Comparison of ENCODE assay signal across 12 cellular contexts in genomic region chr4:41072021-41072777, GRCh38.
A peak's percentile ranks its signal among the peaks of the same experiment; 100 is the strongest.
DNase-seq lines count a peak whose midpoint lies in the region; ATAC-seq, FAIRE-seq and TF ChIP-seq lines count a peak whose summit lies in the region.
"Had no signal": no experiment of that assay in that cellular context is flagged by ENCODE, and none has a peak within 500 bp of the region (broad histone marks: within the 10 kb centered on the region; RNA-seq: fewer than 3 reads in every experiment).

No MANE protein-coding gene starts in this region.

- peaks cover 13% of the 10 kb centered on the region for H3K4me1 ChIP-seq in ectodermal cell (ENCODE audit: control insufficient read depth, insufficient read depth, low read length)
- peaks cover 15% of the 10 kb centered on the region for H3K4me1 ChIP-seq in neural progenitor cell

- no peak overlapping the region for H3K4me2 ChIP-seq in neural progenitor cell

- peaks cover 18% of the 10 kb centered on the region for H3F3A ChIP-seq in neural progenitor cell (ENCODE audit: low read depth)

- no peak overlapping the region for H2AFZ ChIP-seq in neural progenitor cell (replicated peaks)

- no peaks in the 10 kb centered on the region for H3K36me3 Mint-ChIP-seq in neural progenitor cell
- H3K36me3 Mint-ChIP-seq: stimulated activated memory B cell treated with anti-CD40 and anti-IgM and Interleukin-4, amounts not matched to agents 10 μg/mL and 1 μg/mL and 100 μg/mL, for 72 hours had no signal

- 93% methylated on average over 7 of the region's 7 CpGs for WGBS in ectodermal cell, 2 experiments

- no peaks in the 10 kb centered on the region for H3K27me3 Mint-ChIP-seq in neural progenitor cell (ENCODE audit: insufficient read depth, low read depth)
- H3K27me3 Mint-ChIP-seq: stimulated activated memory B cell treated with anti-CD40 and anti-IgM and Interleukin-4, amounts not matched to agents 10 μg/mL and 1 μg/mL and 100 μg/mL, for 72 hours had no signal

- H3K4me3 Mint-ChIP-seq in neural progenitor cell = no peak overlapping the region
- H3K4me3 Mint-ChIP-seq: stimulated activated memory B cell treated with anti-CD40 and anti-IgM and Interleukin-4, amounts not matched to agents 10 μg/mL and 1 μg/mL and 100 μg/mL, for 72 hours had no signal

- peaks cover 11% of the 10 kb centered on the region for H3K4me1 Mint-ChIP-seq in neural progenitor cell
- H3K4me1 Mint-ChIP-seq: stimulated activated memory B cell treated with anti-CD40 and anti-IgM and Interleukin-4, amounts not matched to agents 10 μg/mL and 1 μg/mL and 100 μg/mL, for 72 hours had no signal

- TF ChIP-seq CTCF in neural progenitor cell (IDR thresholded peaks at IDR 0.05) = no peak
- TF ChIP-seq CTCF in GM13976 (IDR thresholded peaks at IDR 0.05; ENCODE audit: borderline replicate concordance, control extremely low read depth, extremely low read depth, insufficient read depth, missing control alignments) = no peak

- no peak for TF ChIP-seq POLR2A in GM12892 (IDR thresholded peaks at IDR 0.05; ENCODE audit: low read depth, low read length)

- H3K9me3 ChIP-seq in ectodermal cell (ENCODE audit: control insufficient read depth, low read length) (no peaks in the 10 kb centered on the region), neural progenitor cell (ENCODE audit: low read depth) (no peaks in the 10 kb centered on the region)

- peak; percentile 70 for FAIRE-seq in GM12892 (lab: Jason Lieb, UNC)

- DNase-seq in GM12892 (ENCODE audit: insufficient read length) = no peak
- DNase-seq in M059J (ENCODE audit: low read depth) = peak; percentile 88
- peak; percentile 7 for DNase-seq in neural progenitor cell (ENCODE audit: low spot score)
- DNase-seq in activated CD4-positive, alpha-beta T cell treated with anti-CD3 and anti-CD28 coated beads for 4 hours = no peak
- DNase-seq in GM13976 (ENCODE audit: low spot score) = no peak
- no peak for DNase-seq in 8988T
- DNase-seq: activated gamma-delta T cell, HCEC 1CT, T-helper 1 cell had no signal

- no peak for ATAC-seq in SK-N-SH treated with all-trans-retinoic acid at 6 μM for 48 hours
- ATAC-seq: stimulated activated memory B cell treated with anti-CD40 and anti-IgM and Interleukin-4, amounts not matched to agents 10 μg/mL and 1 μg/mL and 100 μg/mL, for 72 hours had no signal

- no peak overlapping the region for H3K4me3 ChIP-seq in ectodermal cell (ENCODE audit: insufficient read depth, low read depth, low read length)
- H3K4me3 ChIP-seq in neural progenitor cell = no peak overlapping the region

- H3K27ac ChIP-seq in ectodermal cell (ENCODE audit: insufficient read depth, low read depth, low read length, poor library complexity, severe bottlenecking) (peak overlapping the region; percentile 9), neural progenitor cell (no peak overlapping the region)

- no peaks in the 10 kb centered on the region for H3K79me2 ChIP-seq in neural progenitor cell (ENCODE audit: low read depth)

- H3K36me3 ChIP-seq in ectodermal cell (ENCODE audit: control insufficient read depth, insufficient read depth, low read length) = no peaks in the 10 kb centered on the region
- H3K36me3 ChIP-seq in neural progenitor cell = no peaks in the 10 kb centered on the region

- H3K9me3 Mint-ChIP-seq in neural progenitor cell = no peaks in the 10 kb centered on the region
- H3K9me3 Mint-ChIP-seq: stimulated activated memory B cell treated with anti-CD40 and anti-IgM and Interleukin-4, amounts not matched to agents 10 μg/mL and 1 μg/mL and 100 μg/mL, for 72 hours had no signal

- H3K27me3 ChIP-seq in ectodermal cell (ENCODE audit: control insufficient read depth, insufficient read depth, low read length, poor library complexity, severe bottlenecking) (no peaks in the 10 kb centered on the region), neural progenitor cell (no peaks in the 10 kb centered on the region)

- in situ Hi-C loops in GM13976 (cut with MboI; ENCODE audit: low sequenced_read_pairs, unreplicated experiment) = no loop called here

- H3K27ac Mint-ChIP-seq in neural progenitor cell = no peak overlapping the region
- H3K27ac Mint-ChIP-seq: stimulated activated memory B cell treated with anti-CD40 and anti-IgM and Interleukin-4, amounts not matched to agents 10 μg/mL and 1 μg/mL and 100 μg/mL, for 72 hours had no signal

- no peaks in the 10 kb centered on the region for H4K20me1 ChIP-seq in neural progenitor cell (ENCODE audit: low read depth)

- no peak overlapping the region for H3K9ac ChIP-seq in neural progenitor cell

TF ChIP-seq in SK-N-SH treated with all-trans-retinoic acid at 6 μM for 48 hours, 23 proteins besides CTCF, POLR2A, EP300 and RAD21:
- TF ChIP-seq SNAI2 (CRISPR knock-in tag; IDR thresholded peaks at IDR 0.05) = no peak

Comparison
In these comparisons a context has a peak if more than half of its experiments do, and no peak if none do; other contexts are left out.
1. DNase-seq: peak in M059J (single experiment) and neural progenitor cell (single experiment); none in GM12892 (single experiment), activated CD4-positive, alpha-beta T cell treated with anti-CD3 and anti-CD28 coated beads for 4 hours (0 of 2), GM13976 (single experiment) and 8988T (single experiment).